In genomic region chr1:14946011-14946359, GRCh38 we compare ENCODE assay signal across 11 cellular contexts.
DNase-seq lines count a peak whose midpoint lies in the region; ATAC-seq and TF ChIP-seq lines count a peak whose summit lies in the region.
"Had no signal": no experiment of that assay in that cellular context is flagged by ENCODE, and none has a peak within 500 bp of the region (broad histone marks: within the 10 kb centered on the region; RNA-seq: fewer than 3 reads in every experiment).

No MANE protein-coding gene starts in this region.

- 72% methylated on average over 4 of the region's 4 CpGs for WGBS in thymus

- no peak for TF ChIP-seq CTCF in mucosa of descending colon (IDR thresholded peaks at IDR 0.05)

- H3K9ac ChIP-seq in SK-N-MC (ENCODE audit: insufficient read length) = no peak overlapping the region

- H3K27ac ChIP-seq in SK-N-MC = 0 out of 2 replicates have a peak overlapping the region, but pooled peaks have one; percentile 50
- H3K27ac ChIP-seq in thymus (ENCODE audit: low read depth) = peak overlapping the region; percentile 73

- DNase-seq in SK-N-MC (ENCODE audit: low read depth, low spot score) (no peak), mucosa of descending colon (no peak), foreskin melanocyte (no peak), NCI-H524 (lab: John Stamatoyannopoulos, UW) (no peak)
- DNase-seq in activated effector memory CD4-positive, alpha-beta T cell treated with Interleukin-2 at 50 U/mL for 16 hours = no peak
- DNase-seq: activated CD4-positive, alpha-beta memory T cell treated with anti-CD3 and anti-CD28 coated beads for 36 hours; erythroblast; Karpas-422 had no signal

- H3K9me3 ChIP-seq in SK-N-MC (ENCODE audit: low read depth, low read length) (no peaks in the 10 kb centered on the region), mucosa of descending colon (no peaks in the 10 kb centered on the region), thymus (ENCODE audit: control insufficient read depth) (no peaks in the 10 kb centered on the region)

- no peaks in the 10 kb centered on the region for H3K4me1 ChIP-seq in mucosa of descending colon (ENCODE audit: low read depth)
- H3K4me1 ChIP-seq in thymus (ENCODE audit: control insufficient read depth, insufficient read depth, low read length) = no peaks in the 10 kb centered on the region

- intact Hi-C loops in mucosa of descending colon (cut with DNase I, micrococcal nuclease) = no loop called here

- H3K27me3 ChIP-seq in thymus (ENCODE audit: control insufficient read depth, insufficient read depth) = no peaks in the 10 kb centered on the region

- ATAC-seq in esophagus mucosa (peak; percentile 57), mucosa of descending colon (peak; percentile 47), HG03469 (IDR thresholded peaks at IDR 0.05; ENCODE audit: unreplicated experiment) (no peak)

- no peaks in the 10 kb centered on the region for H3K36me3 ChIP-seq in SK-N-MC (ENCODE audit: insufficient read depth, low read length)
- H3K36me3 ChIP-seq in mucosa of descending colon (ENCODE audit: low read depth) = no peaks in the 10 kb centered on the region
- H3K36me3 ChIP-seq in thymus (ENCODE audit: control insufficient read depth, insufficient read depth) = no peaks in the 10 kb centered on the region

- H3K4me3 ChIP-seq in SK-N-MC (no peak overlapping the region), mucosa of descending colon (no peak overlapping the region), thymus (ENCODE audit: low read length) (no peak overlapping the region)
